1 cellular context compared by ENCODE assay signal in the genomic region with DNA sequence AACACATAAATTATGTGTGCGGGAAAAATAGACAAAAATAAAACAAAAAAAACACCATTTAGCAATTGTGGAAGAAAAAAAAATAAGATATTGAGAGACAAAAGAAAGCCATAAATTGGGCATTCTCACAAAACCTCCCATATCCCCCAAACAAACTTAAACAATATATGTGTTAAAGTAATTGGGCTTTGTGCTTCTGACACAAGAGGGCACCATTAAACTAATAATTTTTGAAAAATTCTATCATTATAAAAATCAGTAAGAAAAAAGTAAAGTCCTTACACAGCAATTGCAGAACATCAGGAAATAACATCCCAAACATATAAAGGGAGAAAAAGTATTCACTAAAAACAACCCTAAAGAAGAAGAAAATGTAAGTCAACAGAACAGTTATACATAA.
TF ChIP-seq lines count a peak whose summit lies in the region.

No MANE protein-coding gene starts in this region.

TF ChIP-seq in IMR-90, 13 proteins besides CTCF, POLR2A, EP300 and RAD21 (continued from another document):
- TF ChIP-seq, protein P1, sequence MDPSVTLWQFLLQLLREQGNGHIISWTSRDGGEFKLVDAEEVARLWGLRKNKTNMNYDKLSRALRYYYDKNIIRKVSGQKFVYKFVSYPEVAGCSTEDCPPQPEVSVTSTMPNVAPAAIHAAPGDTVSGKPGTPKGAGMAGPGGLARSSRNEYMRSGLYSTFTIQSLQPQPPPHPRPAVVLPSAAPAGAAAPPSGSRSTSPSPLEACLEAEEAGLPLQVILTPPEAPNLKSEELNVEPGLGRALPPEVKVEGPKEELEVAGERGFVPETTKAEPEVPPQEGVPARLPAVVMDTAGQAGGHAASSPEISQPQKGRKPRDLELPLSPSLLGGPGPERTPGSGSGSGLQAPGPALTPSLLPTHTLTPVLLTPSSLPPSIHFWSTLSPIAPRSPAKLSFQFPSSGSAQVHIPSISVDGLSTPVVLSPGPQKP (IDR thresholded peaks at IDR 0.05; ENCODE audit: borderline replicate concordance, low read depth, low read length) = no peak
- TF ChIP-seq RCOR1 (IDR thresholded peaks at IDR 0.05; ENCODE audit: insufficient replicate concordance, low read length) (no peak), USF2 (IDR thresholded peaks at IDR 0.05; ENCODE audit: low read depth, low read length) (no peak)
